ENCODE assay signal across 17 cellular contexts in genomic region chr22:46245515-46245914, GRCh38. TPM values are rescaled to one million over a fixed set of nuclear protein-coding genes. Genes with fewer than 3 reads are reported as not detected.
DNase-seq lines count a peak whose midpoint lies in the region; ATAC-seq and TF ChIP-seq lines count a peak whose summit lies in the region.
"Had no signal": no experiment of that assay in that cellular context is flagged by ENCODE, and none has a peak within 500 bp of the region (broad histone marks: within the 10 kb centered on the region; RNA-seq: fewer than 3 reads in every experiment).

No MANE protein-coding gene starts in this region.

- DNase-seq in DMS153 treated with DMSO at 0.1 percent for 48 hours (lab: John Stamatoyannopoulos, UW; ENCODE audit: unreplicated experiment): peak; percentile 39
- DNase-seq in SHP77 treated with DMSO at 0.1 percent for 48 hours (lab: John Stamatoyannopoulos, UW): peak; percentile 52
- peak; percentile 71 to 85 for DNase-seq in heart right ventricle
- no peak for DNase-seq in left colon
- DNase-seq: activated gamma-delta T cell, GF-D8, mesendoderm, NCI-H510A, T-helper 9 cell had no signal

- no peak overlapping the region for H3K9ac ChIP-seq in rectal smooth muscle tissue (ENCODE audit: low read length)
- H3K9ac ChIP-seq: parathyroid adenoma had no signal

- WGBS in heart right ventricle, 2 donors: 14 to 25% methylated on average over 16 of the region's 16 CpGs

- peak overlapping the region in 1 of 10 donors; percentile 7 for H3K4me3 ChIP-seq in heart right ventricle
- H3K4me3 ChIP-seq in rectal smooth muscle tissue (ENCODE audit: low read length): no peak overlapping the region
- H3K4me3 ChIP-seq: cardiac muscle cell had no signal

- no peaks in the 10 kb centered on the region for H3K27me3 ChIP-seq in heart right ventricle
- H3K27me3 ChIP-seq in rectal smooth muscle tissue (ENCODE audit: control insufficient read depth, insufficient read depth, low read length): no peaks in the 10 kb centered on the region
- H3K27me3 ChIP-seq: cardiac muscle cell had no signal

- intact Hi-C loops in heart right ventricle (cut with DNase I) (loop anchor here in 5 of 10 donors (5.0 to 10.0 kb wide), 5 partner anchors 52 to 251 kb away; partner anchors contain the start of genes PPARA (in 2 of the 5) and GTSE1 (in 1 of the 5)), left colon (cut with DNase I, micrococcal nuclease) (no loop called here)

- H3K9me3 ChIP-seq in heart right ventricle: no peaks in the 10 kb centered on the region

- peaks cover 15 to 79% (median 56%) of the 10 kb centered on the region in 9 donors for H3K4me1 ChIP-seq in heart right ventricle
- peaks cover 4% of the 10 kb centered on the region for H3K4me1 ChIP-seq in rectal smooth muscle tissue (ENCODE audit: control insufficient read depth, insufficient read depth, low read length)
- H3K4me1 ChIP-seq: parathyroid adenoma had no signal

- ATAC-seq in heart right ventricle (peak; percentile 32 to 76 (median 70)), left colon (no peak), HG03196 (IDR thresholded peaks at IDR 0.05; ENCODE audit: unreplicated experiment) (no peak), GM18873 (IDR thresholded peaks at IDR 0.05; ENCODE audit: low FRiP score, unreplicated experiment) (no peak), HG02938 (IDR thresholded peaks at IDR 0.05; ENCODE audit: unreplicated experiment) (no peak)

- peak overlapping the region; percentile 53 to 86 (median 82) for H3K27ac ChIP-seq in heart right ventricle
- peak overlapping the region; percentile 48 for H3K27ac ChIP-seq in rectal smooth muscle tissue (ENCODE audit: low read depth, low read length)
- H3K27ac ChIP-seq: cardiac muscle cell, epithelial cell of prostate, parathyroid adenoma had no signal

- TF ChIP-seq CTCF in heart right ventricle (IDR thresholded peaks at IDR 0.05): peak in 1 of 9 donors; percentile 6

- H3K36me3 ChIP-seq in heart right ventricle (peaks cover 0 to 36% (median 0%) of the 10 kb centered on the region in 9 donors), rectal smooth muscle tissue (ENCODE audit: control insufficient read depth, insufficient read depth, low read length) (no peaks in the 10 kb centered on the region)
- H3K36me3 ChIP-seq: cardiac muscle cell had no signal

RNA-seq across cellular contexts. Expression of gene CDPF1, which starts 4.6 kb away (rescaled TPM):
- total RNA-seq in heart right ventricle: 10 to 100 TPM in 1 of 10 donors, 1 to 10 TPM in 9; 6.3 to 10.4 (median 7.5) TPM
- 10 to 100 TPM in 1 of 2 donors, 1 to 10 TPM in 1; 7.7 to 12.7 TPM for polyA plus RNA-seq in heart right ventricle
- 1 to 10 TPM; 5.5 to 8.1 TPM for total RNA-seq in left colon

RNA-seq across cellular contexts. Expression of gene PKDREJ, which starts 17.6 kb away (rescaled TPM):
- total RNA-seq in heart right ventricle (under 1 TPM in 9 of 10 donors, not detected in 1; 0.05 to 0.23 (median 0.13) TPM), left colon (under 1 TPM; 0.42 to 0.55 TPM)
- under 1 TPM; 0.01 to 0.07 TPM for polyA plus RNA-seq in heart right ventricle
- polyA plus RNA-seq: CD14-positive monocyte had no signal

RNA-seq across cellular contexts. Expression of gene TTC38, which starts 22.3 kb away (rescaled TPM):
- total RNA-seq in heart right ventricle (10 to 100 TPM; 20.5 to 29.2 (median 26.1) TPM), left colon (100 to 1,000 TPM; 118 to 132 TPM)
- 10 to 100 TPM; 22.2 to 27.2 TPM for polyA plus RNA-seq in heart right ventricle

RNA-seq across cellular contexts. Expression of gene GTSE1, which starts 51.2 kb away (rescaled TPM):
- total RNA-seq in heart right ventricle (1 to 10 TPM in 2 of 10 donors, under 1 TPM in 8; 0.17 to 4.7 (median 0.37) TPM), left colon (1 to 10 TPM; 2.2 to 7.9 TPM)
- polyA plus RNA-seq in heart right ventricle: under 1 TPM; 0.29 to 0.33 TPM
- polyA plus RNA-seq: CD14-positive monocyte had no signal

Comparison
In these comparisons a context has a peak if more than half of its experiments do, and no peak if none do; other contexts are left out.
1. DNase-seq: peak in DMS153 treated with DMSO at 0.1 percent for 48 hours (single experiment), SHP77 treated with DMSO at 0.1 percent for 48 hours (single experiment) and heart right ventricle (2 of 2); none in left colon (0 of 2).
2. ATAC-seq: peak in heart right ventricle (8 of 8); none in left colon (single experiment), HG03196 (single experiment), GM18873 (single experiment) and HG02938 (single experiment).